8 cellular contexts compared by ENCODE assay signal in genomic region chr1:59814180-59814900, GRCh38. TPM values are rescaled to one million over a fixed set of nuclear protein-coding genes. Genes with fewer than 3 reads are reported as not detected.
DNase-seq lines count a peak whose midpoint lies in the region; ATAC-seq and TF ChIP-seq lines count a peak whose summit lies in the region.

No MANE protein-coding gene starts in this region.

- H3K4me3 Mint-ChIP-seq in nephron progenitor cell = peak overlapping the region; percentile 71
- H3K4me3 Mint-ChIP-seq in stimulated activated naive B cell treated with anti-CD40 and anti-IgM and Interleukin-4, amounts not matched to agents 10 μg/mL and 1 μg/mL and 100 μg/mL, for 72 hours = no peak overlapping the region

- ATAC-seq in Right ventricle myocardium inferior (peak; percentile 94), HG03354 (IDR thresholded peaks at IDR 0.05; ENCODE audit: poor library complexity, severe bottlenecking, unreplicated experiment) (peak; percentile 97)
- peak; percentile 95 to 97 for ATAC-seq in stimulated activated naive B cell treated with anti-CD40 and anti-IgM and Interleukin-4, amounts not matched to agents 10 μg/mL and 1 μg/mL and 100 μg/mL, for 72 hours (replicated peaks)

- H3K9me3 ChIP-seq in esophagus (ENCODE audit: control insufficient read depth in 2 of 2, insufficient read depth in 1 of 2, low read depth in 1 of 2, low read length in 1 of 2) = no peaks in the 10 kb centered on the region

- DNase-seq in Right ventricle myocardium inferior (ENCODE audit: missing footprints) = peak; percentile 83
- no peak for DNase-seq in cardiac septum (ENCODE audit: low spot score)
- peak; percentile 98 for DNase-seq in NCI-H774 (lab: John Stamatoyannopoulos, UW)
- peak; percentile 85 for DNase-seq in activated T-cell treated with anti-CD3 and anti-CD28 coated beads, Interleukin-2, amount 50 U/mL, for 1 hour
- DNase-seq in nephron progenitor cell = peak; percentile 88
- DNase-seq in stimulated activated naive B cell treated with anti-CD40 and anti-IgM and Interleukin-4, amounts not matched to agents 10 μg/mL and 1 μg/mL and 100 μg/mL, for 72 hours = peak; percentile 83

- no peaks in the 10 kb centered on the region for H3K36me3 Mint-ChIP-seq in nephron progenitor cell (ENCODE audit: low read depth)
- peaks cover 0 to 3% of the 10 kb centered on the region in 2 donors for H3K36me3 Mint-ChIP-seq in stimulated activated naive B cell treated with anti-CD40 and anti-IgM and Interleukin-4, amounts not matched to agents 10 μg/mL and 1 μg/mL and 100 μg/mL, for 72 hours

- peaks cover 17% of the 10 kb centered on the region for H3K27me3 Mint-ChIP-seq in nephron progenitor cell (ENCODE audit: low read depth, poor library complexity)
- H3K27me3 Mint-ChIP-seq in stimulated activated naive B cell treated with anti-CD40 and anti-IgM and Interleukin-4, amounts not matched to agents 10 μg/mL and 1 μg/mL and 100 μg/mL, for 72 hours = peaks cover 9 to 12% of the 10 kb centered on the region in 2 donors

- TF ChIP-seq CTCF in nephron progenitor cell (IDR thresholded peaks at IDR 0.05) = no peak

- H3K4me3 ChIP-seq in esophagus (ENCODE audit: low read depth in 1 of 2, low read length in 2 of 2) = peak overlapping the region; percentile 60 to 80

- no peaks in the 10 kb centered on the region for H3K4me1 ChIP-seq in esophagus (ENCODE audit: control insufficient read depth in 2 of 2, insufficient read depth in 2 of 2, low read length in 1 of 2)

- no peak overlapping the region for H3K27ac Mint-ChIP-seq in nephron progenitor cell
- peak overlapping the region; percentile 90 for H3K27ac Mint-ChIP-seq in stimulated activated naive B cell treated with anti-CD40 and anti-IgM and Interleukin-4, amounts not matched to agents 10 μg/mL and 1 μg/mL and 100 μg/mL, for 72 hours

- H3K9me3 Mint-ChIP-seq in nephron progenitor cell = no peaks in the 10 kb centered on the region
- no peaks in the 10 kb centered on the region for H3K9me3 Mint-ChIP-seq in stimulated activated naive B cell treated with anti-CD40 and anti-IgM and Interleukin-4, amounts not matched to agents 10 μg/mL and 1 μg/mL and 100 μg/mL, for 72 hours

- H3K27me3 ChIP-seq in esophagus (ENCODE audit: control insufficient read depth in 1 of 2, insufficient read depth in 2 of 2, low read length in 2 of 2) = no peaks in the 10 kb centered on the region

- intact Hi-C loops in Right ventricle myocardium inferior (cut with DNase I) (no loop called here), cardiac septum (cut with DNase I) (no loop called here)

- H3K4me1 Mint-ChIP-seq in nephron progenitor cell = no peaks in the 10 kb centered on the region
- H3K4me1 Mint-ChIP-seq in stimulated activated naive B cell treated with anti-CD40 and anti-IgM and Interleukin-4, amounts not matched to agents 10 μg/mL and 1 μg/mL and 100 μg/mL, for 72 hours = peaks cover 5 to 6% of the 10 kb centered on the region in 2 donors

- peak overlapping the region; percentile 20 to 61 for H3K27ac ChIP-seq in esophagus (ENCODE audit: low read depth in 2 of 2, low read length in 1 of 2)

- WGBS in esophagus, 2 donors = 7 to 8% methylated on average over 44 to 50 of the region's 50 CpGs

- H3K36me3 ChIP-seq in esophagus (ENCODE audit: control insufficient read depth in 2 of 2, insufficient read depth in 2 of 2, low read length in 1 of 2) = no peaks in the 10 kb centered on the region

RNA-seq across cellular contexts. Expression of gene HOOK1, which starts 0.4 kb away (rescaled TPM):
- total RNA-seq in Right ventricle myocardium inferior (7.3 TPM), cardiac septum (0.67 TPM)
- 10 to 100 TPM in 1 of 2 donors, 1 to 10 TPM in 1; 9.2 to 14.1 TPM for polyA plus RNA-seq in esophagus
